Comparison of ENCODE assay signal across 9 cellular contexts in genomic region chr15:55917881-55918296, GRCh38.
DNase-seq lines count a peak whose midpoint lies in the region; ATAC-seq and TF ChIP-seq lines count a peak whose summit lies in the region.
"Had no signal": no experiment of that assay in that cellular context is flagged by ENCODE, and none has a peak within 500 bp of the region (broad histone marks: within the 10 kb centered on the region; RNA-seq: fewer than 3 reads in every experiment).

No MANE protein-coding gene starts in this region.

- DNase-seq in Right ventricle myocardium superior: no peak
- DNase-seq in Right ventricle myocardium inferior (ENCODE audit: missing footprints): no peak
- DNase-seq in NCI-H2196 treated with DMSO at 0.1 percent for 48 hours (lab: John Stamatoyannopoulos, UW; ENCODE audit: unreplicated experiment): peak; percentile 3
- peak; percentile 85 for DNase-seq in brain microvascular endothelial cell
- peak; percentile 54 for DNase-seq in left kidney (ENCODE audit: low read depth, low spot score)
- no peak for DNase-seq in stimulated activated CD4-positive, alpha-beta T cell treated with anti-CD3 and anti-CD28 coated beads, Interleukin-2, amount 100 ng/mL, for 24 hours

- no peaks in the 10 kb centered on the region for H3K9me3 Mint-ChIP-seq in activated T-helper 17 cell treated with anti-CD3 and anti-CD28 coated beads, Interleukin-2, amount 50 U/mL, for 72 hours

- no peaks in the 10 kb centered on the region for H3K27me3 Mint-ChIP-seq in activated T-helper 17 cell treated with anti-CD3 and anti-CD28 coated beads, Interleukin-2, amount 50 U/mL, for 72 hours

- peak overlapping the region; percentile 40 for H3K27ac ChIP-seq in brain microvascular endothelial cell

- H3K27ac Mint-ChIP-seq in activated T-helper 17 cell treated with anti-CD3 and anti-CD28 coated beads, Interleukin-2, amount 50 U/mL, for 72 hours: no peak overlapping the region

- no peaks in the 10 kb centered on the region for H3K4me1 Mint-ChIP-seq in activated T-helper 17 cell treated with anti-CD3 and anti-CD28 coated beads, Interleukin-2, amount 50 U/mL, for 72 hours

- intact Hi-C loops in Right ventricle myocardium superior (cut with DNase I): no loop called here
- intact Hi-C loops in Right ventricle myocardium inferior (cut with DNase I): loop anchor here (5.0 kb wide), 1 partner anchor 261 kb away; no protein-coding TSS in a partner anchor

- in situ Hi-C loops in brain microvascular endothelial cell (cut with HindIII; ENCODE audit: low pct_ligation_motif_present, low sequenced_read_pairs): no loop called here

- no peaks in the 10 kb centered on the region for H3K27me3 ChIP-seq in brain microvascular endothelial cell (replicated peaks)

- TF ChIP-seq CTCF in brain microvascular endothelial cell (IDR thresholded peaks at IDR 0.05; ENCODE audit: low read depth, low read length, missing control alignments): peak; percentile 63

- H3K36me3 ChIP-seq in brain microvascular endothelial cell (replicated peaks): no peaks in the 10 kb centered on the region
- H3K36me3 ChIP-seq: thoracic aorta had no signal

- H3K36me3 Mint-ChIP-seq in activated T-helper 17 cell treated with anti-CD3 and anti-CD28 coated beads, Interleukin-2, amount 50 U/mL, for 72 hours (ENCODE audit: low read depth): no peaks in the 10 kb centered on the region

- peak; percentile 62 for ATAC-seq in Right ventricle myocardium superior (ENCODE audit: poor library complexity)
- no peak for ATAC-seq in Right ventricle myocardium inferior
- no peak for ATAC-seq in activated T-helper 17 cell treated with anti-CD3 and anti-CD28 coated beads, Interleukin-2, amount 50 U/mL, for 72 hours (replicated peaks)
- no peak for ATAC-seq in HG02610 (IDR thresholded peaks at IDR 0.05; ENCODE audit: unreplicated experiment)

- no peak overlapping the region for H3K4me3 Mint-ChIP-seq in activated T-helper 17 cell treated with anti-CD3 and anti-CD28 coated beads, Interleukin-2, amount 50 U/mL, for 72 hours

- H3K4me3 ChIP-seq in brain microvascular endothelial cell (ENCODE audit: low read depth, low read length): no peak overlapping the region

Comparison
In these comparisons a context has a peak if more than half of its experiments do, and no peak if none do; other contexts are left out.
1. DNase-seq: peak in NCI-H2196 treated with DMSO at 0.1 percent for 48 hours (single experiment), brain microvascular endothelial cell (single experiment) and left kidney (single experiment); none in Right ventricle myocardium superior (single experiment), Right ventricle myocardium inferior (single experiment) and stimulated activated CD4-positive, alpha-beta T cell treated with anti-CD3 and anti-CD28 coated beads, Interleukin-2, amount 100 ng/mL, for 24 hours (0 of 2).